Comparison of ENCODE assay signal across 25 cellular contexts in the genomic region with DNA sequence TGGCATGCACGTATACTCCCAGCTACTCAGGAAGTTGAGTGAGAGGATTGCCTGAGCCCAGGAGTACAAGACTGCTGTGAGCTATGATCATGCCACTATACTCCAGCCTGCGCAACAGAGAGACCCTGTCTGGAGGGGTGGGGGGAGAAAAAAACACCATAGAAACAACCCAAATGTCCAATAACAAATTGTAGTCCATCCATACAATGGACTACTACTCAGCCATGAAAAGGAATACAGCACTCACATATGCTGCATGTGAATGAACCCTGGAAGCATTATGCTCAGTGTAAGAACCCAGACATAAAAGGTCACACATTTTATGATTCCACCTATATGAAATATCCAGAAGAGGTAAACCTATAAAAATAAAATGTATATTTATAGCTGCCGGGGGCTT.
"Had no signal": no experiment of that assay in that cellular context is flagged by ENCODE, and none has a peak within 500 bp of the region (broad histone marks: within the 10 kb centered on the region; RNA-seq: fewer than 3 reads in every experiment).

No MANE protein-coding gene starts in this region.

- H3K4me3 Mint-ChIP-seq: activated B cell treated with CpG ODN at 0.5 μM for 24 hours; activated naive CD4-positive, alpha-beta T cell treated with anti-CD3 and anti-CD28 coated beads for 36 hours; activated naive CD8-positive, alpha-beta T cell; T-cell had no signal

- H3K4me1 ChIP-seq: colonic mucosa had no signal

- H3K27me3 Mint-ChIP-seq: activated B cell treated with CpG ODN at 0.5 μM for 24 hours; activated naive CD8-positive, alpha-beta T cell; T-cell had no signal

- H3K36me3 Mint-ChIP-seq: activated naive CD8-positive, alpha-beta T cell had no signal

- H3K27ac ChIP-seq: brain microvascular endothelial cell, cardiac muscle cell, colonic mucosa, KMS-11 had no signal

- DNase-seq: activated B cell treated with CpG ODN at 0.5 μM for 24 hours; activated CD4-positive, alpha-beta T cell treated with anti-CD3 and anti-CD28 coated beads for 1 hour; activated CD8-positive, alpha-beta memory T cell treated with anti-CD3 and anti-CD28 coated beads, Interleukin-2, amount 50 U/mL, for 4 hours; activated gamma-delta T cell; activated naive CD4-positive, alpha-beta T cell treated with anti-CD3 and anti-CD28 coated beads for 36 hours; activated T-cell treated with anti-CD3 and anti-CD28 coated beads, Interleukin-2, amount 50 U/mL, for 1 hour; brain microvascular endothelial cell; colonic mucosa; NCI-H1092 treated with DMSO at 0.1 percent for 48 hours; NCI-H1417 treated with DMSO at 0.1 percent for 48 hours; NCI-H1694; NCI-H2029; NCI-H2107; NCI-H2171 treated with DMSO at 0.1 percent for 48 hours; NCI-H345; NCI-H510A; NCI-H526 treated with DMSO at 0.1 percent for 48 hours; NCI-H82; SIG-M5; T-cell; T-helper 2 cell; T1000 had no signal

- H3K36me3 ChIP-seq: brain microvascular endothelial cell, colonic mucosa had no signal

- ATAC-seq: T-cell had no signal

- H3K4me3 ChIP-seq: cardiac muscle cell, colonic mucosa had no signal

- H3K27ac Mint-ChIP-seq: activated naive CD4-positive, alpha-beta T cell treated with anti-CD3 and anti-CD28 coated beads for 36 hours; activated naive CD8-positive, alpha-beta T cell; T-cell had no signal

- H3K9me3 ChIP-seq: colonic mucosa had no signal

- H3K9me3 Mint-ChIP-seq: activated B cell treated with CpG ODN at 0.5 μM for 24 hours; activated naive CD4-positive, alpha-beta T cell treated with anti-CD3 and anti-CD28 coated beads for 36 hours; T-cell had no signal

- H3K27me3 ChIP-seq: brain microvascular endothelial cell, cardiac muscle cell, colonic mucosa had no signal
